8 cellular contexts compared by ENCODE assay signal in the genomic region with DNA sequence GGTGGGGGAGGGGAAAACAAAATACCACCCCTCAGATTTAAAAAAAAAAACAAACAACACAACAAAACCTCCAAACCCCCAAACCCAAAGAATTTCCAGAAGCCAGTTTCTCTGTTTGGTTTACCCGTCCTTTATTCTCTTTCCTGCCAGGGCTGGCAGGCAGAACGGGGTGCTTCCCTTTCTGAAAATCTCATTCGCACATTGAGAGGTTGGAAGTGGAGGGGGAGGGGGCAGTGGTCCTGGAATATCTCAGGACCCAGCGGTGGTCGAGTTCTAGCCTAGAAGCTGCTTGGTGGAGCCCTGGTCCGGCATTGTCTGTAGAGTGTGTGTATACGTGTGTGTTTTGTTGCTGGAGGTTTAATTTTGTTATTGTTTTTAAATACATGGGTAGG. TPM values are rescaled to one million over a fixed set of nuclear protein-coding genes. Genes with fewer than 3 reads are reported as not detected.
A peak's percentile ranks its signal among the peaks of the same experiment; 100 is the strongest.
DNase-seq lines count a peak whose midpoint lies in the region; ATAC-seq and TF ChIP-seq lines count a peak whose summit lies in the region.

No MANE protein-coding gene starts in this region.

- H3F3A ChIP-seq in GM23248 (ENCODE audit: insufficient read depth): peaks cover 11% of the 10 kb centered on the region

- H3K79me2 ChIP-seq in GM23248 (ENCODE audit: insufficient read depth): peaks cover 56% of the 10 kb centered on the region

- peaks cover 19% of the 10 kb centered on the region for H3K36me3 Mint-ChIP-seq in activated T-helper 17 cell treated with anti-CD3 and anti-CD28 coated beads, Interleukin-2, amount 50 U/mL, for 72 hours (ENCODE audit: low read depth)
- peaks cover 0 to 6% (median 0%) of the 10 kb centered on the region in 3 donors for H3K36me3 Mint-ChIP-seq in immature natural killer cell

- no peak for TF ChIP-seq CTCF in A673 (conservative IDR thresholded peaks at IDR 0.05; ENCODE audit: low read depth, low read length)

- peaks cover 12% of the 10 kb centered on the region for H3K27me3 ChIP-seq in A673 (replicated peaks; ENCODE audit: insufficient read depth, low read depth, low read length, poor library complexity)
- H3K27me3 ChIP-seq in GM23248 (replicated peaks; ENCODE audit: insufficient read depth): no peaks in the 10 kb centered on the region

- POLR2A ChIA-PET in A673 (lab: Charles Lee; ENCODE audit: low non-redundant PET): no interaction called here

- H3K9ac ChIP-seq in GM23248: peak overlapping the region; percentile 88

- no peak for ATAC-seq in activated T-helper 17 cell treated with anti-CD3 and anti-CD28 coated beads, Interleukin-2, amount 50 U/mL, for 72 hours (replicated peaks)
- ATAC-seq in GM18502 (IDR thresholded peaks at IDR 0.05; ENCODE audit: poor library complexity, unreplicated experiment): no peak
- no peak for ATAC-seq in HG02840 (IDR thresholded peaks at IDR 0.05; ENCODE audit: low FRiP score, unreplicated experiment)

- H3K4me3 ChIP-seq in A673 (ENCODE audit: low read depth, low read length, poor library complexity, severe bottlenecking): peak overlapping the region; percentile 71
- peak overlapping the region; percentile 92 for H3K4me3 ChIP-seq in GM23248

- no peaks in the 10 kb centered on the region for H3K9me2 ChIP-seq in GM23248 (ENCODE audit: insufficient read depth)

- H4K20me1 ChIP-seq in GM23248 (ENCODE audit: insufficient read depth): peaks cover 12% of the 10 kb centered on the region; the same call in 1 of the 2 replicates

- no TSS peak for BruUV-seq in A673 (replicated peaks; lab: Mats Ljungman, UMichigan)

- H3K9me3 Mint-ChIP-seq in activated T-helper 17 cell treated with anti-CD3 and anti-CD28 coated beads, Interleukin-2, amount 50 U/mL, for 72 hours: peaks cover under 1% of the 10 kb centered on the region
- H3K9me3 Mint-ChIP-seq in immature natural killer cell: no peaks in the 10 kb centered on the region

- H3K36me3 ChIP-seq in A673 (ENCODE audit: insufficient read depth, low read length, poor library complexity, severe bottlenecking) (no peaks in the 10 kb centered on the region), GM23248 (ENCODE audit: low read depth) (no peaks in the 10 kb centered on the region)

- CTCF ChIA-PET in A673 (lab: Charles Lee): interaction anchor here (0.7 kb wide), 1 partner anchor 397 kb away, joined by 3 read pairs; no protein-coding TSS in a partner anchor

- peaks cover 23% of the 10 kb centered on the region for H3K4me1 Mint-ChIP-seq in activated T-helper 17 cell treated with anti-CD3 and anti-CD28 coated beads, Interleukin-2, amount 50 U/mL, for 72 hours
- peaks cover 70 to 73% of the 10 kb centered on the region in 2 donors for H3K4me1 Mint-ChIP-seq in immature natural killer cell

- no peaks in the 10 kb centered on the region for H3K9me3 ChIP-seq in A673 (ENCODE audit: low read depth, low read length, poor library complexity, severe bottlenecking)
- no peaks in the 10 kb centered on the region for H3K9me3 ChIP-seq in GM23248 (ENCODE audit: low read depth)

- peak overlapping the region; percentile 57 for H3K27ac ChIP-seq in A673 (ENCODE audit: low read depth, low read length, poor library complexity, severe bottlenecking)
- peak overlapping the region; percentile 61 for H3K27ac ChIP-seq in GM23248
- H3K27ac ChIP-seq in substantia nigra (ENCODE audit: low read depth, low read length, poor library complexity, severe bottlenecking): peak overlapping the region; percentile 67

- WGBS in GM23248 (ENCODE audit: low coverage in 1 of 2, low lambda C conversion rate in 2 of 2, missing lambda C conversion rate in 2 of 2), 2 experiments: 0 to 4% methylated on average over 7 of the region's 7 CpGs

- peaks cover 6% of the 10 kb centered on the region for H3K4me1 ChIP-seq in A673 (ENCODE audit: insufficient read depth, low read length, poor library complexity, severe bottlenecking)
- 0 out of 2 replicates have a peak, but pooled peaks cover 6% of the 10 kb centered on the region for H3K4me1 ChIP-seq in GM23248 (ENCODE audit: insufficient read depth)

- DNase-seq in A673 (ENCODE audit: low spot score) (no peak), GM23248 (peak; percentile 45), immature natural killer cell (no peak), substantia nigra (lab: John Stamatoyannopoulos, UW) (peak in 1 of 49 donors; percentile 29), NCI-H226 (no peak)

- H3K4me3 Mint-ChIP-seq in activated T-helper 17 cell treated with anti-CD3 and anti-CD28 coated beads, Interleukin-2, amount 50 U/mL, for 72 hours: peak overlapping the region; percentile 99
- H3K4me3 Mint-ChIP-seq in immature natural killer cell: peak overlapping the region; percentile 90 to 96 (median 93)

- H3K4me2 ChIP-seq in GM23248 (ENCODE audit: unreplicated experiment): peak overlapping the region; percentile 98

- intact Hi-C loops in A673 (cut with micrococcal nuclease; ENCODE audit: unreplicated experiment): no loop called here

- H2AFZ ChIP-seq in GM23248: peak overlapping the region; percentile 42; the same call in 1 of the 2 replicates

- in situ Hi-C loops in GM23248 (cut with MboI): no loop called here

- H3K27me3 Mint-ChIP-seq in activated T-helper 17 cell treated with anti-CD3 and anti-CD28 coated beads, Interleukin-2, amount 50 U/mL, for 72 hours: no peaks in the 10 kb centered on the region
- peaks cover 26 to 35% (median 32%) of the 10 kb centered on the region in 3 donors for H3K27me3 Mint-ChIP-seq in immature natural killer cell (ENCODE audit: low read depth in 3 of 3)

- peak overlapping the region; percentile 96 for H3K27ac Mint-ChIP-seq in activated T-helper 17 cell treated with anti-CD3 and anti-CD28 coated beads, Interleukin-2, amount 50 U/mL, for 72 hours
- H3K27ac Mint-ChIP-seq in immature natural killer cell: peak overlapping the region; percentile 88 to 98 (median 94)

RNA-seq across cellular contexts. Expression of gene CMIP, which starts 1.3 kb away (rescaled TPM):
- 24.7 and 25.5 TPM in 2 replicates for total RNA-seq in A673 (2021)
- total RNA-seq in GM23248 (2014; rRNA removed; shearing (Covaris generic)): 7.8 and 9.5 TPM in 2 replicates
- polyA plus RNA-seq in GM23248 (2016; fragmentation: Nextera tagmentation; extraction: Ambion mirVana): 1.3 and 1.5 TPM in 2 replicates
- 10 to 100 TPM; 28.5 to 57.5 TPM for total RNA-seq in activated T-helper 17 cell treated with anti-CD3 and anti-CD28 coated beads, Interleukin-2, amount 50 U/mL, for 72 hours
- polyA plus RNA-seq in immature natural killer cell: 1 to 10 TPM in 1 of 3 donors, under 1 TPM in 1, not detected in 1; 0.53 to 1.7 TPM
